ENCODE assay signal across 17 cellular contexts in genomic region chr1:208007938-208008342, GRCh38.
DNase-seq lines count a peak whose midpoint lies in the region; ATAC-seq, FAIRE-seq and TF ChIP-seq lines count a peak whose summit lies in the region.
"Had no signal": no experiment of that assay in that cellular context is flagged by ENCODE, and none has a peak within 500 bp of the region (broad histone marks: within the 10 kb centered on the region; RNA-seq: fewer than 3 reads in every experiment).

No MANE protein-coding gene starts in this region.

- H3K79me2 ChIP-seq in K562 (ENCODE audit: control insufficient read depth, insufficient read depth, low read length) = no peaks in the 10 kb centered on the region

- H3K27ac ChIP-seq in K562 (ENCODE audit: extremely low read depth, low read depth, low read length) (no peak overlapping the region), sigmoid colon (peak overlapping the region in 1 of 4 donors; percentile 27), testis (no peak overlapping the region)
- H3K27ac ChIP-seq: heart left ventricle, thoracic aorta, WERI-Rb-1 had no signal

- ATAC-seq in left ventricle myocardium superior (no peak), K562 (no peak)
- ATAC-seq: natural killer cell treated with Interleukin-12 subunit alpha and Interleukin-12 subunit beta and Interleukin-15 and Interleukin-18, amount 100 ng/mL, for 72 hours had no signal

- WGBS in K562 (ENCODE audit: insufficient coverage, low coverage, missing lambda C conversion rate) = 1% methylated on average over 5 of the region's 5 CpGs
- 90 to 92% methylated on average over 5 of the region's 5 CpGs for WGBS in sigmoid colon, 2 donors
- WGBS in testis, 2 donors = 81 to 89% methylated on average over 5 of the region's 5 CpGs

- H4K20me1 ChIP-seq in K562 (replicated peaks; ENCODE audit: control insufficient read depth, insufficient read depth, low read length) = no peaks in the 10 kb centered on the region

- H3K4me3 ChIP-seq in K562 (no peak overlapping the region), sigmoid colon (no peak overlapping the region), testis (no peak overlapping the region)
- H3K4me3 ChIP-seq: heart left ventricle, thoracic aorta had no signal

- DNase-seq in cardiac septum (ENCODE audit: low spot score) = peak; percentile 3
- no peak for DNase-seq in left ventricle myocardium superior
- no peak for DNase-seq in K562 (ENCODE audit: extremely low read depth in 1 of 4, low spot score in 3 of 4)
- DNase-seq in hepatic stellate cell (ENCODE audit: low spot score) = peak; percentile 47
- no peak for DNase-seq in sigmoid colon
- DNase-seq in activated CD8-positive, alpha-beta memory T cell treated with anti-CD3 and anti-CD28 coated beads, Interleukin-2, amount 50 U/mL, for 4 hours = no peak
- no peak for DNase-seq in NCI-H446 (lab: John Stamatoyannopoulos, UW)
- DNase-seq in testis = no peak
- DNase-seq: activated naive CD8-positive, alpha-beta T cell treated with anti-CD3 and anti-CD28 coated beads for 36 hours; DMS 273 treated with DMSO at 0.1 percent for 48 hours; heart left ventricle; NCI-H187 treated with DMSO at 0.1 percent for 48 hours; NK-92 treated with Interleukin-12 subunit alpha and Interleukin-12 subunit beta, amount 100 ng/mL, for 24 hours had no signal

- TF ChIP-seq EP300 in K562 (IDR thresholded peaks at IDR 0.05; ENCODE audit: low read length) = no peak
- TF ChIP-seq EP300 in sigmoid colon (IDR thresholded peaks at IDR 0.05) = no peak

- no peak for TF ChIP-seq RAD21 in K562 (CRISPR knock-in tag; conservative IDR thresholded peaks at IDR 0.05 in 1 of 2, IDR thresholded peaks at IDR 0.05 in 1 of 2)

- peaks cover 31 to 71% of the 10 kb centered on the region in 2 experiments; a peak in 4 of 5 replicates for H3K27me3 ChIP-seq in K562 (ENCODE audit: control insufficient read depth in 2 of 2, insufficient read depth in 2 of 2, low read length in 2 of 2)
- H3K27me3 ChIP-seq in sigmoid colon = no peaks in the 10 kb centered on the region
- H3K27me3 ChIP-seq in testis = no peaks in the 10 kb centered on the region
- H3K27me3 ChIP-seq: heart left ventricle had no signal

- H3K9ac ChIP-seq in K562 (ENCODE audit: insufficient read depth in 1 of 2, low read depth in 2 of 2, low read length in 2 of 2) = no peak overlapping the region

- H3K9me3 ChIP-seq in K562 (replicated peaks; ENCODE audit: control insufficient read depth, insufficient read depth, low read depth, low read length) (no peaks in the 10 kb centered on the region), sigmoid colon (no peaks in the 10 kb centered on the region), testis (no peaks in the 10 kb centered on the region)
- H3K9me3 ChIP-seq: heart left ventricle, thoracic aorta had no signal

- no peak for TF ChIP-seq POLR2A in K562 (conservative IDR thresholded peaks at IDR 0.05)
- no peak for TF ChIP-seq POLR2A in sigmoid colon (IDR thresholded peaks at IDR 0.05)
- TF ChIP-seq POLR2A in testis (IDR thresholded peaks at IDR 0.05) = no peak

- POLR2A ChIA-PET in K562 (lab: Yijun Ruan, JAX) = interaction anchor here (0.5 to 1.9 kb wide), 8 partner anchors 12 to 1512 kb away, joined by 3 to 4 read pairs (median 3); no protein-coding TSS in a partner anchor

- in situ Hi-C loops in K562 (cut with MboI) = loop anchor here (25.0 kb wide), 1 partner anchor 1204 kb away; no protein-coding TSS in a partner anchor

- FAIRE-seq in K562 (lab: Jason Lieb, UNC) = no peak
- FAIRE-seq: A204.1 had no signal

- no peak overlapping the region for H3K4me2 ChIP-seq in K562 (ENCODE audit: insufficient read depth, low read length)

- H2AFZ ChIP-seq in K562 (ENCODE audit: low read depth, low read length) = no peak overlapping the region

- H3K36me3 ChIP-seq in K562 (ENCODE audit: control insufficient read depth, insufficient read depth, low read length) (no peaks in the 10 kb centered on the region), sigmoid colon (no peaks in the 10 kb centered on the region), testis (ENCODE audit: low read depth, missing control alignments) (no peaks in the 10 kb centered on the region)
- H3K36me3 ChIP-seq: heart left ventricle, thoracic aorta, WERI-Rb-1 had no signal

- intact Hi-C loops in cardiac septum (cut with DNase I) (no loop called here), left ventricle myocardium superior (cut with micrococcal nuclease) (no loop called here), K562 (cut with micrococcal nuclease) (no loop called here), sigmoid colon (cut with DNase I) (no loop called here), testis (cut with DNase I; ENCODE audit: low total_unique reads) (no loop called here)

- CTCF ChIA-PET in K562 (lab: Yijun Ruan, JAX; ENCODE audit: low intra/inter-chr PET ratio) = no interaction called here

- TF ChIP-seq CTCF in K562 (IDR thresholded peaks at IDR 0.05 in 2 of 3, conservative IDR thresholded peaks at IDR 0.05 in 1 of 3; ENCODE audit: insufficient read depth in 2 of 3, low read depth in 1 of 3, low read length in 3 of 3) (no peak), sigmoid colon (IDR thresholded peaks at IDR 0.05) (no peak), testis (IDR thresholded peaks at IDR 0.05) (no peak)

- H3K9me1 ChIP-seq in K562 (ENCODE audit: control insufficient read depth, insufficient read depth, low read length) = no peaks in the 10 kb centered on the region

- no peaks in the 10 kb centered on the region for H3K4me1 ChIP-seq in K562 (replicated peaks in 1 of 2; ENCODE audit: control insufficient read depth in 2 of 2, insufficient read depth in 2 of 2, low read length in 2 of 2)
- no peaks in the 10 kb centered on the region for H3K4me1 ChIP-seq in sigmoid colon
- peaks cover 5% of the 10 kb centered on the region for H3K4me1 ChIP-seq in testis

- BruUV-seq in K562 (replicated peaks; lab: Mats Ljungman, UMichigan) = no TSS peak

TF ChIP-seq in K562, 482 proteins besides CTCF, POLR2A, EP300 and RAD21 (continues in another document):
- no peak for TF ChIP-seq GATAD2A (IDR thresholded peaks at IDR 0.05)
- TF ChIP-seq RBFOX2 (IDR thresholded peaks at IDR 0.05; ENCODE audit: low read depth, low read length) = no peak
- TF ChIP-seq IRF1 (CRISPR knock-in tag; IDR thresholded peaks at IDR 0.05; ENCODE audit: borderline replicate concordance) = no peak
- TF ChIP-seq IRF9 (tag; IDR thresholded peaks at IDR 0.05) = no peak
- TF ChIP-seq LEF1 (IDR thresholded peaks at IDR 0.05) = no peak
- TF ChIP-seq RBM34 (IDR thresholded peaks at IDR 0.05; ENCODE audit: borderline replicate concordance, insufficient read depth, low read length) = no peak

Comparison
In these comparisons a context has a peak if more than half of its experiments do, and no peak if none do; other contexts are left out.
1. DNase-seq: peak in cardiac septum (single experiment) and hepatic stellate cell (single experiment); none in left ventricle myocardium superior (single experiment), K562 (0 of 4), sigmoid colon (single experiment), activated CD8-positive, alpha-beta memory T cell treated with anti-CD3 and anti-CD28 coated beads, Interleukin-2, amount 50 U/mL, for 4 hours (single experiment), NCI-H446 (0 of 2) and testis (single experiment).